Comparison of ENCODE assay signal across 9 cellular contexts in the genomic region with DNA sequence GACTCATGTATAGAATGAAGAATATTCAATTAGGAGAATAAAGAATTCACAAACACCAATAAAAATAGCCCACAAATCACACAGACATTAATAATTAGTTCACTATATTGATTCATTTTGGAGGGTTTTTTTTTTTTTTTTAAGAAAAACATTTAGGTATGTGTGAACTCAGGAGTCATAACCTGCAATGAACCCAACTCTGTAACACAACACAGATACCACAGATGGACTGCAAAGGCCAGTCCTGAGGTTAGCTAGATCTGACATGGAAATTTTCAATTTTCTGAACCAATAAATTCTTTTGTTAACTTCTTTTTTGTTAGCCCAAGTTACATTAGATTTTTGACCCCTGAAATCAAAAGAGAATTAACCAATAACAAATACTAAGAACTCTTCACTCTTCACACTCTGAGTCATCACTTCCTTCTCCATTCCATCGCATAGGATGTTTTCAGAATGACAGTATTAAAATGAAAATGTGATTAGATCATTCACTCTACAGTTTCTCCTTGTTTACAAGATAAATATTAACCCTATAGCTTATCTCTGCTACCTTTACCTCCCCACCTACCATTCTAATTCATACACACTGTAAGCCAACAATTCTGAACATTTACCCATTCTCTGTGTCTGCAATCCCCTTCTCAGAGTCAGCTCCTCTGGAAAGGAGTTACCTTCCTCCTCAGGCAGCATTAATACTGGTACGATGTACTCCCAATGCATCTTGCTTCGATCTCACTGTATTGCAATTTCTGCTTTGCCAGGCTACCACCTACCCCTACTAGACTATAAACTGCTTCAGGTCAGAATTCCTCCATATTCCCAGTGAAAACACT.
DNase-seq lines count a peak whose midpoint lies in the region; ATAC-seq, FAIRE-seq and TF ChIP-seq lines count a peak whose summit lies in the region.
"Had no signal": no experiment of that assay in that cellular context is flagged by ENCODE, and none has a peak within 500 bp of the region (broad histone marks: within the 10 kb centered on the region; RNA-seq: fewer than 3 reads in every experiment).

No MANE protein-coding gene starts in this region.

- no peak overlapping the region for H3K4me3 Mint-ChIP-seq in activated naive CD8-positive, alpha-beta T cell treated with anti-CD3 and anti-CD28 coated beads for 36 hours
- H3K4me3 Mint-ChIP-seq: T-helper 1 cell treated with Interleukin-12 subunit alpha and Interleukin-12 subunit beta and Interleukin-4 antibody, amounts not matched to agents 30 μg/mL and 1 μg/mL, for 36 hours had no signal

- H3K27ac ChIP-seq in heart right ventricle: peak overlapping the region in 1 of 10 donors; percentile 28

- H3K36me3 ChIP-seq in heart right ventricle: no peaks in the 10 kb centered on the region

- H3K4me1 Mint-ChIP-seq in activated naive CD8-positive, alpha-beta T cell treated with anti-CD3 and anti-CD28 coated beads for 36 hours: peaks cover 17% of the 10 kb centered on the region

- no peaks in the 10 kb centered on the region for H3K27me3 Mint-ChIP-seq in activated naive CD8-positive, alpha-beta T cell treated with anti-CD3 and anti-CD28 coated beads for 36 hours

- peaks cover 0 to 11% (median 0%) of the 10 kb centered on the region in 9 donors for H3K4me1 ChIP-seq in heart right ventricle

- no peak for TF ChIP-seq CTCF in heart right ventricle (IDR thresholded peaks at IDR 0.05)

- intact Hi-C loops in heart right ventricle (cut with DNase I) (no loop called here), posterior cingulate gyrus (cut with DNase I) (no loop called here)

- peaks cover 0 to 7% (median 0%) of the 10 kb centered on the region in 11 donors for H3K9me3 ChIP-seq in heart right ventricle

- H3K36me3 Mint-ChIP-seq in activated naive CD4-positive, alpha-beta T cell treated with anti-CD3 and anti-CD28 coated beads, Interleukin-2, amount 50 U/mL, for 72 hours: peaks cover 9 to 10% of the 10 kb centered on the region in 2 donors
- peaks cover 23% of the 10 kb centered on the region for H3K36me3 Mint-ChIP-seq in activated naive CD8-positive, alpha-beta T cell treated with anti-CD3 and anti-CD28 coated beads for 36 hours

- FAIRE-seq in urothelium cell line (lab: Jason Lieb, UNC): no peak

- peaks cover 0 to 7% of the 10 kb centered on the region in 2 donors for H3K9me3 Mint-ChIP-seq in activated naive CD4-positive, alpha-beta T cell treated with anti-CD3 and anti-CD28 coated beads, Interleukin-2, amount 50 U/mL, for 72 hours
- H3K9me3 Mint-ChIP-seq in activated naive CD8-positive, alpha-beta T cell treated with anti-CD3 and anti-CD28 coated beads for 36 hours: peaks cover 6% of the 10 kb centered on the region
- H3K9me3 Mint-ChIP-seq: T-helper 1 cell treated with Interleukin-12 subunit alpha and Interleukin-12 subunit beta and Interleukin-4 antibody, amounts not matched to agents 30 μg/mL and 1 μg/mL, for 36 hours had no signal

- ATAC-seq in activated naive CD4-positive, alpha-beta T cell treated with anti-CD3 and anti-CD28 coated beads, Interleukin-2, amount 50 U/mL, for 72 hours: peak; percentile 36 to 87
- ATAC-seq in HG03139 (IDR thresholded peaks at IDR 0.05; ENCODE audit: unreplicated experiment) (peak; percentile 91), heart right ventricle (no peak), HG03521 (IDR thresholded peaks at IDR 0.05; ENCODE audit: unreplicated experiment) (no peak)

- no peak overlapping the region for H3K4me3 ChIP-seq in heart right ventricle

- H3K27ac Mint-ChIP-seq in activated naive CD4-positive, alpha-beta T cell treated with anti-CD3 and anti-CD28 coated beads, Interleukin-2, amount 50 U/mL, for 72 hours: peak overlapping the region in 1 of 2 donors; percentile 3
- peak overlapping the region; percentile 42 for H3K27ac Mint-ChIP-seq in activated naive CD8-positive, alpha-beta T cell treated with anti-CD3 and anti-CD28 coated beads for 36 hours
- H3K27ac Mint-ChIP-seq: T-helper 1 cell treated with Interleukin-12 subunit alpha and Interleukin-12 subunit beta and Interleukin-4 antibody, amounts not matched to agents 30 μg/mL and 1 μg/mL, for 36 hours had no signal

- DNase-seq in activated naive CD4-positive, alpha-beta T cell treated with anti-CD3 and anti-CD28 coated beads, Interleukin-2, amount 50 U/mL, for 72 hours (ENCODE audit: low spot score in 2 of 2): no peak
- no peak for DNase-seq in activated naive CD4-positive, alpha-beta T cell (lab: John Stamatoyannopoulos, UW)
- no peak for DNase-seq in activated naive CD8-positive, alpha-beta T cell treated with anti-CD3 and anti-CD28 coated beads for 36 hours
- DNase-seq in urothelium cell line (ENCODE audit: low spot score) (peak; percentile 11), heart right ventricle (no peak), posterior cingulate gyrus (no peak)

- H3K27me3 ChIP-seq in heart right ventricle: no peaks in the 10 kb centered on the region

- WGBS in heart right ventricle, 2 donors: 71 to 86% methylated on average over 3 of the region's 3 CpGs

Comparison
In these comparisons a context has a peak if more than half of its experiments do, and no peak if none do; other contexts are left out.
1. ATAC-seq: peak in activated naive CD4-positive, alpha-beta T cell treated with anti-CD3 and anti-CD28 coated beads, Interleukin-2, amount 50 U/mL, for 72 hours (2 of 2) and HG03139 (single experiment); none in heart right ventricle (0 of 8) and HG03521 (single experiment).